8 cellular contexts compared by ENCODE assay signal in genomic region chr1:94039514-94039870, GRCh38.
A peak's percentile ranks its signal among the peaks of the same experiment; 100 is the strongest.
DNase-seq lines count a peak whose midpoint lies in the region; ATAC-seq and TF ChIP-seq lines count a peak whose summit lies in the region.

No MANE protein-coding gene starts in this region.

- DNase-seq in Daoy (ENCODE audit: low read depth) (peak; percentile 84), KBM-7 (peak; percentile 48), SK-MEL-5 (ENCODE audit: low read depth, low spot score) (peak; percentile 75), adrenal gland (peak; percentile 37 to 82 (median 64)), right cardiac atrium (peak; percentile 68 to 89 (median 81)), sigmoid colon (peak; percentile 84)

- 3 to 14% (median 7%) methylated on average over 2 to 4 of the region's 4 CpGs for WGBS in adrenal gland, 4 donors
- WGBS in right cardiac atrium: 4% methylated on average over 4 of the region's 4 CpGs
- 5 to 8% methylated on average over 4 of the region's 4 CpGs for WGBS in sigmoid colon, 2 donors

- no peak for TF ChIP-seq POLR2A in adrenal gland (IDR thresholded peaks at IDR 0.05)
- no peak for TF ChIP-seq POLR2A in sigmoid colon (IDR thresholded peaks at IDR 0.05)

- TF ChIP-seq CTCF in adrenal gland (IDR thresholded peaks at IDR 0.05): peak; percentile 45 to 81 (median 66)
- TF ChIP-seq CTCF in sigmoid colon (IDR thresholded peaks at IDR 0.05): peak; percentile 25 to 74 (median 46)

- H3K36me3 ChIP-seq in adrenal gland (replicated peaks in 1 of 2): no peaks in the 10 kb centered on the region
- no peaks in the 10 kb centered on the region for H3K36me3 ChIP-seq in sigmoid colon

- intact Hi-C loops in adrenal gland (cut with DNase I) (no loop called here), right cardiac atrium (cut with DNase I) (no loop called here), sigmoid colon (cut with DNase I) (no loop called here)

- H3K27me3 ChIP-seq in adrenal gland (no peaks in the 10 kb centered on the region), right cardiac atrium (ENCODE audit: control insufficient read depth, insufficient read depth) (no peaks in the 10 kb centered on the region), sigmoid colon (peaks cover 0 to 6% (median 0%) of the 10 kb centered on the region in 3 donors)

- no peak for TF ChIP-seq EP300 in sigmoid colon (IDR thresholded peaks at IDR 0.05)

- no peaks in the 10 kb centered on the region for H3K9me3 ChIP-seq in adrenal gland (replicated peaks in 1 of 3)
- no peaks in the 10 kb centered on the region for H3K9me3 ChIP-seq in right cardiac atrium (ENCODE audit: control insufficient read depth, low read length)
- no peaks in the 10 kb centered on the region for H3K9me3 ChIP-seq in sigmoid colon

- ATAC-seq in right cardiac atrium (peak in 1 of 2 donors; percentile 31), HG03565 (IDR thresholded peaks at IDR 0.05; ENCODE audit: unreplicated experiment) (no peak), HG03196 (IDR thresholded peaks at IDR 0.05; ENCODE audit: unreplicated experiment) (no peak)

- in situ Hi-C loops in KBM-7 (cut with MboI; ENCODE audit: low pct_unique_long_range_greater_than_20kb, low sequenced_read_pairs): no loop called here
- in situ Hi-C loops in SK-MEL-5 (cut with HindIII; ENCODE audit: low pct_unique_long_range_greater_than_20kb, low sequenced_read_pairs): no loop called here

- H3K4me3 ChIP-seq in adrenal gland (no peak overlapping the region), right cardiac atrium (ENCODE audit: low read length) (no peak overlapping the region), sigmoid colon (no peak overlapping the region)

- H3K4me1 ChIP-seq in adrenal gland (replicated peaks in 1 of 2) (no peaks in the 10 kb centered on the region), right cardiac atrium (ENCODE audit: control insufficient read depth, insufficient read depth, low read length) (peaks cover 9% of the 10 kb centered on the region), sigmoid colon (peaks cover 0 to 10% (median 0%) of the 10 kb centered on the region in 4 donors)

- H3K27ac ChIP-seq in adrenal gland: peak overlapping the region in 1 of 5 donors; percentile 40
- H3K27ac ChIP-seq in right cardiac atrium (ENCODE audit: low read length): no peak overlapping the region
- H3K27ac ChIP-seq in sigmoid colon: peak overlapping the region in 3 of 4 donors; percentile 2 to 60 (median 28)
